ENCODE assay signal across 15 cellular contexts in the genomic region with DNA sequence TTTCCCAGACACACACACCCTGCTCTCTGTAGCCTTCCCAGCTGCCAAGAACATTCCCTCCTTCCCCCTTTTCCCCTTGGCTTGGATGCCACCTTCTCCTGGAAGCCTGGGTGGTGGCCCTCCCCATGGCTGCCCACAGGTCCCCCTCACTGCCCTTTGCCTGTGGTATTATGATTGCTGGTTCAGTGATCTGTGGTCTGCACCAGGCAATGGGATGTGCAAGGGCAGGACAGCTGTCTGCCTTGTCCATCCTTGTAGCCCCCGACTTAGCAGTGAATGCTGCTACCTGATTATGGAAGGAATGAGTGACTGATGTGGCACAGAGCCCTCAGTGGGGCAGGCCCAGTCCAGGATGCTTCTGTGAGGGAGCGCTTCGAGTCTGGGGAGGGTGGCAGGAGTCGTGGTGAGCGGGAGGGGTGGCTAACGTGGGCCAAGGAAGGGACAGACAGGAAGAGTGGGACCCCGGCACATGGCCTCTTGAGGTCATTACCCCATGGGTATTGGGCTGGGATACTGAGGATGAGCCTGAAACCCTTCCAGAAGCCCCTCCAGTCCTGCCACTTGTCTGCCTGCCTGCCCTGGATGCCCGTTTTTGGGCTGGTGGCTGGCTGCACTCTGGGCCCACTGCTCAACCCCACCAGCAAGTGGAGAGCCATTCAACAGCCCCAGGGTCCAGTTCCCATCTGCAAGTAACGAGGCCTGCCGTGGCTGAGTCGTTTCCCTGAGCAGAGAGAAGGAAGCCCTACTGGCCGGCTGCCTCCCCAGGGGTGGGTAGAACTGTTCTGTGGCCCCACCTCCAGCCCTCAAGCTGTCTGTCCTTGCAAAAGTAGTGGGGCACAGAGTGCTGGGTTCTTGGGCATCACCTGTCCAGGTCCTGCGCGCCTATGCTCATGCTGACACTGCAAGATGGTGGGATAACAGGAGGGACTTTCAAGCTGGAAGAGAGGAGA. TPM values are rescaled to one million over a fixed set of nuclear protein-coding genes. Genes with fewer than 3 reads are reported as not detected.
DNase-seq lines count a peak whose midpoint lies in the region; ATAC-seq and TF ChIP-seq lines count a peak whose summit lies in the region.
"Had no signal": no experiment of that assay in that cellular context is flagged by ENCODE, and none has a peak within 500 bp of the region (broad histone marks: within the 10 kb centered on the region; RNA-seq: fewer than 3 reads in every experiment).

No MANE protein-coding gene starts in this region.

- H3K9me2 ChIP-seq in hepatocyte (replicated peaks; ENCODE audit: insufficient read depth), result no peaks in the 10 kb centered on the region

- DNase-seq in activated CD4-positive, alpha-beta T cell treated with anti-CD3 and anti-CD28 coated beads, Interleukin-2, amount 10 ng/mL, durations not matched to agents 24 days and 14 days, result no peak
- DNase-seq in activated CD4-positive, alpha-beta T cell treated with anti-CD3 and anti-CD28 coated beads, Interleukin-2, amount 50 U/mL, for 4 hours, result no peak
- no peak for DNase-seq in activated naive CD8-positive, alpha-beta T cell treated with anti-CD3 and anti-CD28 coated beads, Interleukin-2, amount 50 U/mL, for 24 hours
- peak; percentile 3 for DNase-seq in medulla oblongata (ENCODE audit: extremely low spot score)
- DNase-seq in superior temporal gyrus (ENCODE audit: extremely low spot score), result peak; percentile 2
- no peak for DNase-seq in NCI-H748 treated with DMSO at 0.1 percent for 48 hours (lab: John Stamatoyannopoulos, UW)
- no peak for DNase-seq in hepatocyte (ENCODE audit: low spot score)
- DNase-seq: CD8-positive, alpha-beta memory T cell; hypothalamus; stimulated activated naive CD4-positive, alpha-beta T cell treated with Interleukin-2 at 50 U/mL for 16 hours; T-cell had no signal

- no peaks in the 10 kb centered on the region for H3K9me3 Mint-ChIP-seq in activated CD4-positive, alpha-beta T cell treated with anti-CD3 and anti-CD28 coated beads, Interleukin-2, amount 10 ng/mL, durations not matched to agents 24 days and 14 days
- H3K9me3 Mint-ChIP-seq in activated naive CD8-positive, alpha-beta T cell treated with anti-CD3 and anti-CD28 coated beads, Interleukin-2, amount 50 U/mL, for 24 hours, result no peaks in the 10 kb centered on the region
- H3K9me3 Mint-ChIP-seq: CD8-positive, alpha-beta memory T cell; central memory CD8-positive, alpha-beta T cell; T-cell had no signal

- H3K79me2 ChIP-seq in hepatocyte, result peaks cover 96% of the 10 kb centered on the region

- peak overlapping the region; percentile 11 for H3K27ac Mint-ChIP-seq in activated CD4-positive, alpha-beta T cell treated with anti-CD3 and anti-CD28 coated beads, Interleukin-2, amount 10 ng/mL, durations not matched to agents 24 days and 14 days
- peak overlapping the region; percentile 89 for H3K27ac Mint-ChIP-seq in activated naive CD8-positive, alpha-beta T cell treated with anti-CD3 and anti-CD28 coated beads, Interleukin-2, amount 50 U/mL, for 24 hours
- H3K27ac Mint-ChIP-seq: CD8-positive, alpha-beta memory T cell; T-cell had no signal

- intact Hi-C loops in activated CD4-positive, alpha-beta T cell treated with anti-CD3 and anti-CD28 coated beads, Interleukin-2, amount 10 ng/mL, durations not matched to agents 24 days and 14 days (cut with micrococcal nuclease), result no loop called here

- TF ChIP-seq CTCF in hepatocyte (IDR thresholded peaks at IDR 0.05; ENCODE audit: poor library complexity), result no peak

- H3K4me3 ChIP-seq in hepatocyte, result no peak overlapping the region
- H3K4me3 ChIP-seq: lung had no signal

- H3K36me3 ChIP-seq in hepatocyte (replicated peaks; ENCODE audit: insufficient read depth, low read depth), result no peaks in the 10 kb centered on the region

- peaks cover 9% of the 10 kb centered on the region for H4K20me1 ChIP-seq in hepatocyte (ENCODE audit: insufficient read depth, poor library complexity, severe bottlenecking)

- H3K9me3 ChIP-seq in hepatocyte (ENCODE audit: low read depth), result no peaks in the 10 kb centered on the region

- no peaks in the 10 kb centered on the region for H3K27me3 ChIP-seq in hepatocyte

- no peak overlapping the region for H3K4me3 Mint-ChIP-seq in activated CD4-positive, alpha-beta T cell treated with anti-CD3 and anti-CD28 coated beads, Interleukin-2, amount 10 ng/mL, durations not matched to agents 24 days and 14 days
- H3K4me3 Mint-ChIP-seq in activated naive CD8-positive, alpha-beta T cell treated with anti-CD3 and anti-CD28 coated beads, Interleukin-2, amount 50 U/mL, for 24 hours, result peak overlapping the region; percentile 49
- H3K4me3 Mint-ChIP-seq: CD8-positive, alpha-beta memory T cell; central memory CD8-positive, alpha-beta T cell; T-cell had no signal

- peaks cover 4% of the 10 kb centered on the region for H3K27me3 Mint-ChIP-seq in activated CD4-positive, alpha-beta T cell treated with anti-CD3 and anti-CD28 coated beads, Interleukin-2, amount 10 ng/mL, durations not matched to agents 24 days and 14 days
- peaks cover 4% of the 10 kb centered on the region for H3K27me3 Mint-ChIP-seq in activated naive CD8-positive, alpha-beta T cell treated with anti-CD3 and anti-CD28 coated beads, Interleukin-2, amount 50 U/mL, for 24 hours

- H3K27ac ChIP-seq in hepatocyte, result no peak overlapping the region
- H3K27ac ChIP-seq: 22Rv1 had no signal

- H3K4me2 ChIP-seq in hepatocyte, result no peak overlapping the region

- H3K4me1 ChIP-seq in hepatocyte (ENCODE audit: insufficient read depth), result peaks cover 47% of the 10 kb centered on the region

- no peak for ATAC-seq in activated naive CD8-positive, alpha-beta T cell treated with anti-CD3 and anti-CD28 coated beads, Interleukin-2, amount 50 U/mL, for 24 hours
- ATAC-seq in HG03175 (IDR thresholded peaks at IDR 0.05; ENCODE audit: unreplicated experiment), result no peak
- ATAC-seq: T-cell had no signal

- no peaks in the 10 kb centered on the region for H3K36me3 Mint-ChIP-seq in activated CD4-positive, alpha-beta T cell treated with anti-CD3 and anti-CD28 coated beads, Interleukin-2, amount 10 ng/mL, durations not matched to agents 24 days and 14 days (ENCODE audit: low read depth)
- H3K36me3 Mint-ChIP-seq in activated naive CD8-positive, alpha-beta T cell treated with anti-CD3 and anti-CD28 coated beads, Interleukin-2, amount 50 U/mL, for 24 hours (ENCODE audit: low read depth), result no peaks in the 10 kb centered on the region
- H3K36me3 Mint-ChIP-seq: CD8-positive, alpha-beta memory T cell; T-cell had no signal

- peaks cover 14% of the 10 kb centered on the region for H3K4me1 Mint-ChIP-seq in activated CD4-positive, alpha-beta T cell treated with anti-CD3 and anti-CD28 coated beads, Interleukin-2, amount 10 ng/mL, durations not matched to agents 24 days and 14 days
- peaks cover 55% of the 10 kb centered on the region for H3K4me1 Mint-ChIP-seq in activated naive CD8-positive, alpha-beta T cell treated with anti-CD3 and anti-CD28 coated beads, Interleukin-2, amount 50 U/mL, for 24 hours
- H3K4me1 Mint-ChIP-seq: CD8-positive, alpha-beta memory T cell had no signal

- H2AFZ ChIP-seq in hepatocyte, result no peak overlapping the region

- WGBS in hepatocyte (ENCODE audit: low lambda C conversion rate, missing lambda C conversion rate), result 92% methylated on average over 14 of the region's 14 CpGs

RNA-seq across cellular contexts. Expression of a gene that starts 8.8 kb away (rescaled TPM):
- total RNA-seq in activated CD4-positive, alpha-beta T cell treated with anti-CD3 and anti-CD28 coated beads, Interleukin-2, amount 10 ng/mL, durations not matched to agents 24 days and 14 days, result 0.36 and 0.63 TPM in 2 replicates
- total RNA-seq in hepatocyte, result 13.0 and 14.1 TPM in 2 replicates
- 6.1 and 6.8 TPM in 2 replicates for polyA plus RNA-seq in hepatocyte
- polyA plus RNA-seq: CD8-positive, alpha-beta memory T cell had no signal

Comparison
In these comparisons a context has a peak if more than half of its experiments do, and no peak if none do; other contexts are left out.
1. DNase-seq: peak in medulla oblongata (single experiment) and superior temporal gyrus (single experiment); none in activated CD4-positive, alpha-beta T cell treated with anti-CD3 and anti-CD28 coated beads, Interleukin-2, amount 10 ng/mL, durations not matched to agents 24 days and 14 days (single experiment), activated CD4-positive, alpha-beta T cell treated with anti-CD3 and anti-CD28 coated beads, Interleukin-2, amount 50 U/mL, for 4 hours (0 of 2), activated naive CD8-positive, alpha-beta T cell treated with anti-CD3 and anti-CD28 coated beads, Interleukin-2, amount 50 U/mL, for 24 hours (single experiment), NCI-H748 treated with DMSO at 0.1 percent for 48 hours (single experiment) and hepatocyte (single experiment).